In the genomic region with DNA sequence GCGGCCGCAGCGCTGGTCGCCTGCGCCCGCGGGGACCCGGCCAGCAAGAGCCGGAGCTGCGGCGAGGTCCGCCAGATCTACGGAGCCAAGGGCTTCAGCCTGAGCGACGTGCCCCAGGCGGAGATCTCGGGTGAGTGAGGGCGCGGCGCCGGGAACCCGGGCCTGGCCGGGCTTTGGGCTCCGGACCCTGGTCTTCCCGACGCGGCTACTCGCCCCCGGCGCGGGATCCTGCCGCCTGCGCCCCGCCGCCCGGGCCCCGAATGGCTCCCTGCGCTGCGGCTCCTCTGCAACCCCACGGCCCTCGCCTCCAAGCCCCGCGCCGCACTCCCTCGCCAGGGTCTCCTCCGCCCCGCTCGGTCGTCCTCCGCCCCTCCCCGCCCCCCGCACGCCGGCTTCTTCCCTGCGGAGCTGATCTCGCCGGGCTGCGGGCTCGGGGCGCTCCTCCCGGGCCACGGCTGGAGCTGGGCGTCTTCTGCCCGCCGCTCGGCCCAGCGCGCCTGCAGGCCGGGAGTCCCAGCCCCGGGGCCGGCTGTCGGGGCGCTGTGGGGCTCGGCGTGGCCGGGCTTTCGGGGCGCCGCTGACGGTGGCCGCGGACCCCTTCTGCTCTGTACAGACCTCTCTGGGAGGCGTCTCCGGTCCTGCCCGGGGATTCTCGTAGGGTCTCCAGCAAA, we compare ENCODE assay signal across 8 cellular contexts. TPM values are rescaled to one million over a fixed set of nuclear protein-coding genes. Genes with fewer than 3 reads are reported as not detected.
A peak's percentile ranks its signal among the peaks of the same experiment; 100 is the strongest.
DNase-seq lines count a peak whose midpoint lies in the region; ATAC-seq and TF ChIP-seq lines count a peak whose summit lies in the region.

No MANE protein-coding gene starts in this region.

- H3K27ac Mint-ChIP-seq in dendritic cell treated with granulocyte-macrophage colony-stimulating factor and Interleukin-4, amounts not matched to agents 40 ng/mL and 50 ng/mL, for 4 days: no peak overlapping the region

- DNase-seq in AG04449 (ENCODE audit: low read depth, low spot score): no peak
- peak; percentile 63 for DNase-seq in NCI-H69 (lab: John Stamatoyannopoulos, UW)
- DNase-seq in pons (ENCODE audit: low spot score): no peak
- DNase-seq in HuH-7.5 (ENCODE audit: low spot score): no peak

- peaks cover 21% of the 10 kb centered on the region for H3K27me3 ChIP-seq in mononuclear cell (ENCODE audit: insufficient read depth, low read length)

- peaks cover 13% of the 10 kb centered on the region for H3K4me1 ChIP-seq in mononuclear cell (ENCODE audit: insufficient read depth, low read length)

- peaks cover 58% of the 10 kb centered on the region for H3K27me3 Mint-ChIP-seq in dendritic cell treated with granulocyte-macrophage colony-stimulating factor and Interleukin-4, amounts not matched to agents 40 ng/mL and 50 ng/mL, for 4 days

- peaks cover 6% of the 10 kb centered on the region for H3K4me1 Mint-ChIP-seq in dendritic cell treated with granulocyte-macrophage colony-stimulating factor and Interleukin-4, amounts not matched to agents 40 ng/mL and 50 ng/mL, for 4 days (ENCODE audit: low read depth)

- CTCF ChIA-PET in AG04449 (lab: Yijun Ruan, JAX): interaction anchor here (0.7 to 2.1 kb wide), 12 partner anchors 10 to 376 kb away, joined by 3 to 70 read pairs (median 4); no protein-coding TSS in a partner anchor

- POLR2A ChIA-PET in AG04449 (lab: Yijun Ruan, JAX): interaction anchor here (0.9 to 1.3 kb wide), 2 partner anchors 60 to 66 kb away, joined by 3 to 6 read pairs; no protein-coding TSS in a partner anchor

- H3K4me3 ChIP-seq in AG04449 (ENCODE audit: low read depth, low read length) (peak overlapping the region; percentile 65), mononuclear cell (ENCODE audit: low read length) (peak overlapping the region; percentile 26)

- intact Hi-C loops in dendritic cell treated with granulocyte-macrophage colony-stimulating factor and Interleukin-4, amounts not matched to agents 40 ng/mL and 50 ng/mL, for 4 days (cut with micrococcal nuclease): loop anchor here (5.0 kb wide), 1 partner anchor 204 kb away; no protein-coding TSS in a partner anchor

- H3K9me3 Mint-ChIP-seq in dendritic cell treated with granulocyte-macrophage colony-stimulating factor and Interleukin-4, amounts not matched to agents 40 ng/mL and 50 ng/mL, for 4 days: no peaks in the 10 kb centered on the region

- peak overlapping the region; percentile 67 for H3K4me3 Mint-ChIP-seq in dendritic cell treated with granulocyte-macrophage colony-stimulating factor and Interleukin-4, amounts not matched to agents 40 ng/mL and 50 ng/mL, for 4 days

- H3K36me3 Mint-ChIP-seq in dendritic cell treated with granulocyte-macrophage colony-stimulating factor and Interleukin-4, amounts not matched to agents 40 ng/mL and 50 ng/mL, for 4 days (ENCODE audit: low read depth): no peaks in the 10 kb centered on the region

- ATAC-seq in GM19043 (IDR thresholded peaks at IDR 0.05; ENCODE audit: low read depth, unreplicated experiment): peak; percentile 8
- ATAC-seq in HG02763 (IDR thresholded peaks at IDR 0.05; ENCODE audit: unreplicated experiment): no peak

- TF ChIP-seq CTCF in AG04449 (IDR thresholded peaks at IDR 0.05; ENCODE audit: insufficient read depth, low read length, missing control alignments): no peak

- H3K9me3 ChIP-seq in mononuclear cell (ENCODE audit: low read depth, low read length): no peaks in the 10 kb centered on the region

RNA-seq across cellular contexts. Expression of a gene that starts 0.6 kb away (rescaled TPM):
- total RNA-seq in mononuclear cell: 0.42 TPM
